Comparison of ENCODE assay signal across 9 cellular contexts in genomic region chr12:110619534-110619953, GRCh38. TPM values are rescaled to one million over a fixed set of nuclear protein-coding genes. Genes with fewer than 3 reads are reported as not detected.
DNase-seq lines count a peak whose midpoint lies in the region; ATAC-seq, FAIRE-seq and TF ChIP-seq lines count a peak whose summit lies in the region.
"Had no signal": no experiment of that assay in that cellular context is flagged by ENCODE, and none has a peak within 500 bp of the region (broad histone marks: within the 10 kb centered on the region; RNA-seq: fewer than 3 reads in every experiment).

No MANE protein-coding gene starts in this region.

- TF ChIP-seq POLR2A in H54 (IDR thresholded peaks at IDR 0.05; ENCODE audit: low read depth, low read length) = no peak

- H3K9ac ChIP-seq in MM.1S (ENCODE audit: low read length) = peak overlapping the region; percentile 50; the same call in 1 of the 2 replicates

- H3K36me3 ChIP-seq in MM.1S (replicated peaks; ENCODE audit: insufficient read depth, low read length) (no peaks in the 10 kb centered on the region), MG63 (no peaks in the 10 kb centered on the region; the same call in 1 of the 2 replicates)

- TF ChIP-seq CTCF in GM12864 (IDR thresholded peaks at IDR 0.05; ENCODE audit: low read depth, low read length, missing control alignments) (peak; percentile 43), MM.1S (IDR thresholded peaks at IDR 0.05; ENCODE audit: low read length) (peak; percentile 29), foreskin fibroblast (IDR thresholded peaks at IDR 0.05; ENCODE audit: low read depth, low read length) (no peak)

- peak; percentile 59 for ATAC-seq in GM21529 (IDR thresholded peaks at IDR 0.05; ENCODE audit: unreplicated experiment)

- peak overlapping the region; percentile 72; the same call in 1 of the 2 replicates for H3K27ac ChIP-seq in MM.1S (ENCODE audit: low read length)

- H3K27me3 ChIP-seq in MM.1S (replicated peaks; ENCODE audit: insufficient read depth, low read length) = no peaks in the 10 kb centered on the region
- no peaks in the 10 kb centered on the region for H3K27me3 ChIP-seq in MG63

- peak overlapping the region; percentile 16; the same call in 1 of the 2 replicates for H3K4me3 ChIP-seq in GM12864 (ENCODE audit: low read depth, low read length)
- H3K4me3 ChIP-seq in MM.1S (ENCODE audit: low read length) = peak overlapping the region; percentile 40
- no peak overlapping the region for H3K4me3 ChIP-seq in foreskin fibroblast (ENCODE audit: low read depth in 1 of 2, low read length in 2 of 2)
- no peak overlapping the region for H3K4me3 ChIP-seq in MG63

- FAIRE-seq in H54 (lab: Jason Lieb, UNC) = no peak

- H3K4me1 ChIP-seq in MM.1S (ENCODE audit: low read length) = 0 out of 2 replicates have a peak, but pooled peaks cover 5% of the 10 kb centered on the region

- H3K9me3 ChIP-seq in MM.1S (replicated peaks; ENCODE audit: insufficient read depth, low read length) (no peaks in the 10 kb centered on the region), MG63 (no peaks in the 10 kb centered on the region)

- no peaks in the 10 kb centered on the region for H3K79me2 ChIP-seq in MM.1S (ENCODE audit: low read length)

- H3F3A ChIP-seq in MM.1S (ENCODE audit: insufficient read depth, low read length) = peaks cover 7% of the 10 kb centered on the region; the same call in 1 of the 2 replicates

- peak overlapping the region; percentile 73 for H3K4me2 ChIP-seq in MM.1S (ENCODE audit: low read depth, low read length)

- DNase-seq in GM12864 (ENCODE audit: low read depth) (peak; percentile 70), MM.1S (peak; percentile 40), foreskin fibroblast (peak; percentile 38 to 61), H54 (ENCODE audit: insufficient read length, low spot score) (no peak), MG63 (no peak), nucleus accumbens (lab: John Stamatoyannopoulos, UW) (no peak), cerebellar cortex (ENCODE audit: low spot score) (no peak)
- DNase-seq: GF-D8 had no signal

- peak overlapping the region; percentile 20; the same call in 1 of the 2 replicates for H2AFZ ChIP-seq in MM.1S (ENCODE audit: low read length)

- H4K20me1 ChIP-seq in MM.1S (ENCODE audit: insufficient read depth, low read length) = no peaks in the 10 kb centered on the region

- no peaks in the 10 kb centered on the region for H3K9me2 ChIP-seq in MM.1S (replicated peaks; ENCODE audit: insufficient read depth, low read length)

RNA-seq across cellular contexts. Expression of gene TCTN1, which starts 5.6 kb away (rescaled TPM):
- total RNA-seq in MG63 (2014; rRNA removed; shearing (Covaris generic); ENCODE audit: low replicate concordance) = 19.6 and 47.5 TPM in 2 replicates

RNA-seq across cellular contexts. Expression of gene PPTC7, which starts 36.4 kb away (rescaled TPM):
- total RNA-seq in MG63 (2014; rRNA removed; shearing (Covaris generic); ENCODE audit: low replicate concordance) = 4.4 and 11.0 TPM in 2 replicates

Comparison
In these comparisons a context has a peak if more than half of its experiments do, and no peak if none do; other contexts are left out.
1. DNase-seq: peak in GM12864 (single experiment), MM.1S (single experiment) and foreskin fibroblast (2 of 2); none in H54 (single experiment), MG63 (single experiment), nucleus accumbens (0 of 56) and cerebellar cortex (single experiment).
2. H3K4me3 ChIP-seq: peak in GM12864 (single experiment) and MM.1S (single experiment); none in foreskin fibroblast (0 of 2) and MG63 (single experiment).